In the genomic region with DNA sequence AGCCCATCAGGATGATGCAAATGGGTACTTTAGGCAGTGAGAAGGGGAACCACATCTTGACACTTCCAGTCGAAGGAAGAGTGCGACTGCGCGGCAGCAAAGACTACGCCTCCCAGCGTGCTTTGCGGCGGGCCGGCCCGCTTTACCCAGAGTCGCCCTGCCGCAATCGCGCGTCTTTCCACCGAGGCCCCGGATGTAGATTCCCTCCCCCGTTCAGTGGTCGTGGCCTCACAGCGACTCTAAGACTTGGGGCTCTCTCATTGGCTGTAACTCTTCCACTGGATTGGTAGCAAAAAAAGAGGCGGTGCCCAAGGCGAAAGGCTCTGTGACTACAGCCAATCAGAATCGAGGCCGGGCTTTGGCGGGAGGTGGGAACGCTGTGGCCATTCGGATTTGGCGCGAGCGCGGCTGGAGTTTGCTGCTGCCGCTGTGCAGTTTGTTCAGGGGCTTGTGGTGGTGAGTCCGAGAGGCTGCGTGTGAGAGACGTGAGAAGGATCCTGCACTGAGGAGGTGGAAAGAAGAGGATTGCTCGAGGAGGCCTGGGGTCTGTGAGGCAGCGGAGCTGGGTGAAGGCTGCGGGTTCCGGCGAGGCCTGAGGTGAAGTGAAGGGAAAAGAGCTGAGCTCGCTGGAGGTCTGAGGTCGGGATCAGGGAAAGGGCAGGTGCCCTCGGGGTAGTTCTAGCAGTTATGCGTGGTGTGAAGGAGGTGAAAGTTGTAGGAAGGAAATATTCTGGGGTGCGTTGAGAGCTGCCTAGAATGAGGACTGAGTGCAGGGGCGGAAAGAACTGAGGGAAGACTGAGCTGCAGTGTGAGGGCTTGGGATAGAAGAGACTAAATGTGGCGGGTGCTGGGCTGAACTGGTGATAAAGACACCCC, we compare ENCODE assay signal across 8 cellular contexts. TPM values are rescaled to one million over a fixed set of nuclear protein-coding genes. Genes with fewer than 3 reads are reported as not detected.
DNase-seq lines count a peak whose midpoint lies in the region; ATAC-seq and TF ChIP-seq lines count a peak whose summit lies in the region.

A gene with protein sequence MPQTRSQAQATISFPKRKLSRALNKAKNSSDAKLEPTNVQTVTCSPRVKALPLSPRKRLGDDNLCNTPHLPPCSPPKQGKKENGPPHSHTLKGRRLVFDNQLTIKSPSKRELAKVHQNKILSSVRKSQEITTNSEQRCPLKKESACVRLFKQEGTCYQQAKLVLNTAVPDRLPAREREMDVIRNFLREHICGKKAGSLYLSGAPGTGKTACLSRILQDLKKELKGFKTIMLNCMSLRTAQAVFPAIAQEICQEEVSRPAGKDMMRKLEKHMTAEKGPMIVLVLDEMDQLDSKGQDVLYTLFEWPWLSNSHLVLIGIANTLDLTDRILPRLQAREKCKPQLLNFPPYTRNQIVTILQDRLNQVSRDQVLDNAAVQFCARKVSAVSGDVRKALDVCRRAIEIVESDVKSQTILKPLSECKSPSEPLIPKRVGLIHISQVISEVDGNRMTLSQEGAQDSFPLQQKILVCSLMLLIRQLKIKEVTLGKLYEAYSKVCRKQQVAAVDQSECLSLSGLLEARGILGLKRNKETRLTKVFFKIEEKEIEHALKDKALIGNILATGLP (plus strand): TSS at position 386 of the 876 bp plus-strand sequence. CDS start 1,542 bp downstream, outside the sequence.

- no peaks in the 10 kb centered on the region for H3K9me3 ChIP-seq in thyroid gland

- no peaks in the 10 kb centered on the region for H3K27me3 ChIP-seq in thyroid gland

- peak in 1 of 2 donors; percentile 28 for TF ChIP-seq POLR2A in thyroid gland (IDR thresholded peaks at IDR 0.05)

- 1% methylated on average over 40 to 47 of the region's 47 CpGs for WGBS in thyroid gland, 2 donors

- H3K27me3 Mint-ChIP-seq in glutamatergic neuron (ENCODE audit: unreplicated experiment) = peaks cover 6% of the 10 kb centered on the region
- no peaks in the 10 kb centered on the region for H3K27me3 Mint-ChIP-seq in osteocyte (ENCODE audit: unreplicated experiment)

- intact Hi-C loops in thyroid gland (cut with DNase I) = no loop called here

- peak within 1 kb of the TSS; percentile 100 for H3K4me3 Mint-ChIP-seq in glutamatergic neuron (ENCODE audit: unreplicated experiment)
- H3K4me3 Mint-ChIP-seq in osteocyte (ENCODE audit: unreplicated experiment) = peak within 1 kb of the TSS; percentile 95

- ATAC-seq in HG02610 (IDR thresholded peaks at IDR 0.05; ENCODE audit: unreplicated experiment) = peak; percentile 86
- ATAC-seq in activated naive CD4-positive, alpha-beta T cell treated with anti-CD3 and anti-CD28 coated beads, Interleukin-2, amount 50 U/mL, for 72 hours = peak; percentile 87 to 88

- peaks cover 5 to 7% of the 10 kb centered on the region in 2 donors for H3K4me1 ChIP-seq in thyroid gland

- peaks cover 32 to 38% of the 10 kb centered on the region in 2 donors for H3K36me3 Mint-ChIP-seq in activated naive CD4-positive, alpha-beta T cell treated with anti-CD3 and anti-CD28 coated beads, Interleukin-2, amount 50 U/mL, for 72 hours
- H3K36me3 Mint-ChIP-seq in glutamatergic neuron (ENCODE audit: unreplicated experiment) (no peaks in the 10 kb centered on the region), osteocyte (ENCODE audit: unreplicated experiment) (no peaks in the 10 kb centered on the region)

- H3K4me3 ChIP-seq in GM08714 (ENCODE audit: low read length) (peak within 1 kb of the TSS; percentile 77), thyroid gland (replicated peaks in 1 of 3) (peak within 1 kb of the TSS in 2 of 3 donors; percentile 1 to 12)

- no peaks in the 10 kb centered on the region for H3K36me3 ChIP-seq in thyroid gland

- DNase-seq in NCI-H1092 treated with DMSO at 0.1 percent for 48 hours (lab: John Stamatoyannopoulos, UW) (peak; percentile 99), SKM-1 (lab: John Stamatoyannopoulos, UW; ENCODE audit: unreplicated experiment) (peak; percentile 98), glutamatergic neuron (peak; percentile 98), osteocyte (ENCODE audit: extremely low spot score, unreplicated experiment) (peak; percentile 99), thyroid gland (peak; percentile 99)
- DNase-seq in activated naive CD4-positive, alpha-beta T cell treated with anti-CD3 and anti-CD28 coated beads, Interleukin-2, amount 50 U/mL, for 72 hours (ENCODE audit: low spot score in 2 of 2) = peak; percentile 94 to 99

- H3K27ac Mint-ChIP-seq in activated naive CD4-positive, alpha-beta T cell treated with anti-CD3 and anti-CD28 coated beads, Interleukin-2, amount 50 U/mL, for 72 hours = peak within 1 kb of the TSS; percentile 93 to 100
- H3K27ac Mint-ChIP-seq in glutamatergic neuron (ENCODE audit: unreplicated experiment) = no peak within 1 kb of the TSS
- H3K27ac Mint-ChIP-seq in osteocyte (ENCODE audit: unreplicated experiment) = peak within 1 kb of the TSS; percentile 87

- no peak within 1 kb of the TSS for H3K27ac ChIP-seq in thyroid gland

- peaks cover 6% of the 10 kb centered on the region for H3K4me1 Mint-ChIP-seq in glutamatergic neuron (ENCODE audit: low read depth, unreplicated experiment)
- peaks cover 47% of the 10 kb centered on the region for H3K4me1 Mint-ChIP-seq in osteocyte (ENCODE audit: unreplicated experiment)

- TF ChIP-seq CTCF in glutamatergic neuron (IDR thresholded peaks at IDR 0.05; ENCODE audit: partially characterized antibody, unreplicated experiment) (no peak), osteocyte (IDR thresholded peaks at IDR 0.05) (no peak), thyroid gland (IDR thresholded peaks at IDR 0.05) (no peak)

- no peaks in the 10 kb centered on the region for H3K9me3 Mint-ChIP-seq in activated naive CD4-positive, alpha-beta T cell treated with anti-CD3 and anti-CD28 coated beads, Interleukin-2, amount 50 U/mL, for 72 hours
- H3K9me3 Mint-ChIP-seq in glutamatergic neuron (ENCODE audit: unreplicated experiment) (no peaks in the 10 kb centered on the region), osteocyte (ENCODE audit: unreplicated experiment) (no peaks in the 10 kb centered on the region)

RNA-seq across cellular contexts. Expression of the gene that starts here (rescaled TPM):
- total RNA-seq in activated naive CD4-positive, alpha-beta T cell treated with anti-CD3 and anti-CD28 coated beads, Interleukin-2, amount 50 U/mL, for 72 hours = 10 to 100 TPM; 81.8 to 86.7 TPM
- total RNA-seq in glutamatergic neuron (ENCODE audit: unreplicated experiment) (4.7 TPM), osteocyte (6.7 and 10.8 TPM in 2 replicates), thyroid gland (1 to 10 TPM in 1 of 4 donors, under 1 TPM in 3; 0.63 to 5.2 (median 0.79) TPM)
